In the genomic region with DNA sequence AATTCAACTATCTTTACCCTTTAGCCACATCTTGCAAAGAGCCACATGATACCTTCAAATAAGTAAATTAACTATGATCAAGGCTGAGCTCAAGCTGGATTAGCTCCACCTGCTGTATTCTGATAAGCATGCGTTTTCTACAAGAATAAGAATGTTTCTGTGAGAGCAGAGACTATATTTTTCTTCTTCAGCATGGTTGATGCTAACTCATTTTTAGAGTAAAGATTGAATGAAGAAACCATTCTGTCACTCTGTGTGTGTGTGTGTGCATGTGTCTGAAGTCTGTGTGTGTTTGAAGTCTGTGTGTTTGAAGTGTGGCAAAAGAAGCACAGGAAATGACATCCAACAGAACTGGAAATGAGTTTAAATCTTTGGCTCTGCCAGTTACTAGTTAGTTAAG, we compare ENCODE assay signal across 13 cellular contexts. TPM values are rescaled to one million over a fixed set of nuclear protein-coding genes. Genes with fewer than 3 reads are reported as not detected.
DNase-seq lines count a peak whose midpoint lies in the region; ATAC-seq and TF ChIP-seq lines count a peak whose summit lies in the region.
"Had no signal": no experiment of that assay in that cellular context is flagged by ENCODE, and none has a peak within 500 bp of the region (broad histone marks: within the 10 kb centered on the region; RNA-seq: fewer than 3 reads in every experiment).

No MANE protein-coding gene starts in this region.

- H3K4me3 ChIP-seq in LNCaP clone FGC (ENCODE audit: low read depth, low read length) (no peak overlapping the region), osteoblast (ENCODE audit: insufficient read depth, low read length) (no peak overlapping the region)
- H3K4me3 ChIP-seq: vagina had no signal

- POLR2A ChIA-PET in activated CD4-positive, alpha-beta memory T cell treated with anti-CD3 and anti-CD28 coated beads for 36 hours (lab: Charles Lee): no interaction called here
- POLR2A ChIA-PET in activated CD4-positive, alpha-beta memory T cell treated with anti-CD3 and anti-CD28 coated beads, Interleukin-2, amount 10 ng/mL, durations not matched to agents 7 days and 5 days (lab: Charles Lee): interaction anchor here (0.7 kb wide), 1 partner anchor 10 kb away, joined by 3 read pairs; no protein-coding TSS in a partner anchor

- no peaks in the 10 kb centered on the region for H3K36me3 Mint-ChIP-seq in activated CD4-positive, alpha-beta memory T cell treated with anti-CD3 and anti-CD28 coated beads for 36 hours
- no peaks in the 10 kb centered on the region for H3K36me3 Mint-ChIP-seq in activated CD4-positive, alpha-beta memory T cell treated with anti-CD3 and anti-CD28 coated beads, Interleukin-2, amount 10 ng/mL, durations not matched to agents 7 days and 5 days (ENCODE audit: low read depth)
- peaks cover 2% of the 10 kb centered on the region for H3K36me3 Mint-ChIP-seq in activated T-helper 1 cell treated with anti-CD3 and anti-CD28 coated beads, Interleukin-12 subunit alpha, Interleukin-12 subunit beta, Interleukin-2, Interleukin-4 antibody, amounts not matched to agents 30 ng/mL and 10 ng/mL and 1 ng/mL, durations not matched to agents 14 hours and 24 hours and 36 hours (ENCODE audit: low read depth)
- H3K36me3 Mint-ChIP-seq: brain had no signal

- no peaks in the 10 kb centered on the region for H3K9me3 Mint-ChIP-seq in activated CD4-positive, alpha-beta memory T cell treated with anti-CD3 and anti-CD28 coated beads for 36 hours
- H3K9me3 Mint-ChIP-seq in activated CD4-positive, alpha-beta memory T cell treated with anti-CD3 and anti-CD28 coated beads, Interleukin-2, amount 10 ng/mL, durations not matched to agents 7 days and 5 days: no peaks in the 10 kb centered on the region
- H3K9me3 Mint-ChIP-seq in activated T-helper 1 cell treated with anti-CD3 and anti-CD28 coated beads, Interleukin-12 subunit alpha, Interleukin-12 subunit beta, Interleukin-2, Interleukin-4 antibody, amounts not matched to agents 30 ng/mL and 10 ng/mL and 1 ng/mL, durations not matched to agents 14 hours and 24 hours and 36 hours: no peaks in the 10 kb centered on the region
- H3K9me3 Mint-ChIP-seq: brain had no signal

- no peak overlapping the region for H3K27ac ChIP-seq in osteoblast (ENCODE audit: low read depth, low read length)
- H3K27ac ChIP-seq: vagina had no signal

- peak overlapping the region; percentile 18 for H2AFZ ChIP-seq in osteoblast (ENCODE audit: low read length)

- no peaks in the 10 kb centered on the region for H4K20me1 ChIP-seq in osteoblast (ENCODE audit: insufficient read depth, low read length)

- H3K27me3 Mint-ChIP-seq in activated CD4-positive, alpha-beta memory T cell treated with anti-CD3 and anti-CD28 coated beads for 36 hours: peaks cover 11% of the 10 kb centered on the region
- no peaks in the 10 kb centered on the region for H3K27me3 Mint-ChIP-seq in activated CD4-positive, alpha-beta memory T cell treated with anti-CD3 and anti-CD28 coated beads, Interleukin-2, amount 10 ng/mL, durations not matched to agents 7 days and 5 days
- no peaks in the 10 kb centered on the region for H3K27me3 Mint-ChIP-seq in activated T-helper 1 cell treated with anti-CD3 and anti-CD28 coated beads, Interleukin-12 subunit alpha, Interleukin-12 subunit beta, Interleukin-2, Interleukin-4 antibody, amounts not matched to agents 30 ng/mL and 10 ng/mL and 1 ng/mL, durations not matched to agents 14 hours and 24 hours and 36 hours (ENCODE audit: insufficient read depth)

- ATAC-seq in omental fat pad (ENCODE audit: low FRiP score): no peak
- ATAC-seq in GM19023 (IDR thresholded peaks at IDR 0.05; ENCODE audit: unreplicated experiment): no peak

- no peak for DNase-seq in activated CD4-positive, alpha-beta memory T cell treated with anti-CD3 and anti-CD28 coated beads for 36 hours
- DNase-seq in activated CD4-positive, alpha-beta memory T cell treated with anti-CD3 and anti-CD28 coated beads, Interleukin-2, amount 10 ng/mL, durations not matched to agents 7 days and 5 days: no peak
- DNase-seq in LNCaP clone FGC (ENCODE audit: low read depth): no peak
- no peak for DNase-seq in activated T-helper 1 cell treated with anti-CD3 and anti-CD28 coated beads, Interleukin-12 subunit alpha, Interleukin-12 subunit beta, Interleukin-2, Interleukin-4 antibody, amounts not matched to agents 30 ng/mL and 10 ng/mL and 1 ng/mL, durations not matched to agents 14 hours and 24 hours and 36 hours (ENCODE audit: low spot score)
- no peak for DNase-seq in osteoblast (ENCODE audit: insufficient read length, low spot score, missing footprints)
- DNase-seq in omental fat pad (ENCODE audit: low spot score): no peak
- no peak for DNase-seq in SK-N-DZ (ENCODE audit: low spot score)
- DNase-seq: activated CD4-positive, alpha-beta T cell treated with anti-CD3 and anti-CD28 coated beads for 4 hours; BE2C had no signal

- CTCF ChIA-PET in activated CD4-positive, alpha-beta memory T cell treated with anti-CD3 and anti-CD28 coated beads for 36 hours (lab: Charles Lee): interaction anchor here (0.7 to 1.1 kb wide), 2 partner anchors 15 to 140 kb away, joined by 3 read pairs; no protein-coding TSS in a partner anchor
- CTCF ChIA-PET in activated CD4-positive, alpha-beta memory T cell treated with anti-CD3 and anti-CD28 coated beads, Interleukin-2, amount 10 ng/mL, durations not matched to agents 7 days and 5 days (lab: Charles Lee): no interaction called here

- H3K27me3 ChIP-seq in osteoblast (ENCODE audit: insufficient read depth, low read length): no peaks in the 10 kb centered on the region
- H3K27me3 ChIP-seq: vagina had no signal

- H3K4me1 ChIP-seq in osteoblast (ENCODE audit: insufficient read depth, low read length): peaks cover 31% of the 10 kb centered on the region
- H3K4me1 ChIP-seq: BE2C, vagina had no signal

- no peaks in the 10 kb centered on the region for H3K9me3 ChIP-seq in osteoblast (ENCODE audit: low read depth, low read length)
- H3K9me3 ChIP-seq: BE2C, vagina had no signal

- H3K27ac Mint-ChIP-seq in activated CD4-positive, alpha-beta memory T cell treated with anti-CD3 and anti-CD28 coated beads for 36 hours: peak overlapping the region; percentile 1
- H3K27ac Mint-ChIP-seq in activated CD4-positive, alpha-beta memory T cell treated with anti-CD3 and anti-CD28 coated beads, Interleukin-2, amount 10 ng/mL, durations not matched to agents 7 days and 5 days: no peak overlapping the region
- peak overlapping the region; percentile 71 for H3K27ac Mint-ChIP-seq in activated T-helper 1 cell treated with anti-CD3 and anti-CD28 coated beads, Interleukin-12 subunit alpha, Interleukin-12 subunit beta, Interleukin-2, Interleukin-4 antibody, amounts not matched to agents 30 ng/mL and 10 ng/mL and 1 ng/mL, durations not matched to agents 14 hours and 24 hours and 36 hours
- H3K27ac Mint-ChIP-seq: brain, progenitor cell of endocrine pancreas had no signal

- no peak overlapping the region for H3K4me3 Mint-ChIP-seq in activated CD4-positive, alpha-beta memory T cell treated with anti-CD3 and anti-CD28 coated beads for 36 hours
- H3K4me3 Mint-ChIP-seq in activated CD4-positive, alpha-beta memory T cell treated with anti-CD3 and anti-CD28 coated beads, Interleukin-2, amount 10 ng/mL, durations not matched to agents 7 days and 5 days: no peak overlapping the region
- H3K4me3 Mint-ChIP-seq in activated T-helper 1 cell treated with anti-CD3 and anti-CD28 coated beads, Interleukin-12 subunit alpha, Interleukin-12 subunit beta, Interleukin-2, Interleukin-4 antibody, amounts not matched to agents 30 ng/mL and 10 ng/mL and 1 ng/mL, durations not matched to agents 14 hours and 24 hours and 36 hours: no peak overlapping the region
- H3K4me3 Mint-ChIP-seq: brain had no signal

- TF ChIP-seq CTCF in LNCaP clone FGC (IDR thresholded peaks at IDR 0.05; ENCODE audit: control insufficient read depth, extremely low read depth, insufficient read depth) (peak; percentile 42), osteoblast (IDR thresholded peaks at IDR 0.05; ENCODE audit: extremely low read depth, low read depth, low read length) (peak; percentile 5), omental fat pad (IDR thresholded peaks at IDR 0.05) (no peak)

- H3K36me3 ChIP-seq in osteoblast (ENCODE audit: insufficient read depth, low read length): no peaks in the 10 kb centered on the region
- H3K36me3 ChIP-seq: BE2C, vagina had no signal

- H3K79me2 ChIP-seq in osteoblast (ENCODE audit: insufficient read depth, low read length): no peaks in the 10 kb centered on the region

- H3K4me2 ChIP-seq in osteoblast (ENCODE audit: insufficient read depth, low read length): no peak overlapping the region

- peaks cover 38% of the 10 kb centered on the region for H3K4me1 Mint-ChIP-seq in activated CD4-positive, alpha-beta memory T cell treated with anti-CD3 and anti-CD28 coated beads for 36 hours (ENCODE audit: low read depth)
- peaks cover 23% of the 10 kb centered on the region for H3K4me1 Mint-ChIP-seq in activated CD4-positive, alpha-beta memory T cell treated with anti-CD3 and anti-CD28 coated beads, Interleukin-2, amount 10 ng/mL, durations not matched to agents 7 days and 5 days
- peaks cover 51% of the 10 kb centered on the region for H3K4me1 Mint-ChIP-seq in activated T-helper 1 cell treated with anti-CD3 and anti-CD28 coated beads, Interleukin-12 subunit alpha, Interleukin-12 subunit beta, Interleukin-2, Interleukin-4 antibody, amounts not matched to agents 30 ng/mL and 10 ng/mL and 1 ng/mL, durations not matched to agents 14 hours and 24 hours and 36 hours (ENCODE audit: low read depth)
- H3K4me1 Mint-ChIP-seq: brain had no signal

- intact Hi-C loops in activated CD4-positive, alpha-beta memory T cell treated with anti-CD3 and anti-CD28 coated beads for 36 hours (cut with micrococcal nuclease): loop anchor here (2.0 to 5.0 kb wide), 3 partner anchors 76 to 1180 kb away; no protein-coding TSS in a partner anchor
- intact Hi-C loops in activated T-helper 1 cell treated with anti-CD3 and anti-CD28 coated beads, Interleukin-12 subunit alpha, Interleukin-12 subunit beta, Interleukin-2, Interleukin-4 antibody, amounts not matched to agents 30 ng/mL and 10 ng/mL and 1 ng/mL, durations not matched to agents 14 hours and 24 hours and 36 hours (cut with micrococcal nuclease): loop anchor here (5.0 kb wide), 1 partner anchor 409 kb away; a partner anchor contains a TSS

RNA-seq across cellular contexts. Expression of a gene that starts 12.0 kb away (rescaled TPM):
- total RNA-seq in activated CD4-positive, alpha-beta memory T cell treated with anti-CD3 and anti-CD28 coated beads for 36 hours: under 1 TPM; 0.19 to 0.26 TPM
- total RNA-seq in activated CD4-positive, alpha-beta memory T cell treated with anti-CD3 and anti-CD28 coated beads, Interleukin-2, amount 10 ng/mL, durations not matched to agents 7 days and 5 days: under 1 TPM; 0.40 to 0.76 TPM
- total RNA-seq in activated T-helper 1 cell treated with anti-CD3 and anti-CD28 coated beads, Interleukin-12 subunit alpha, Interleukin-12 subunit beta, Interleukin-2, Interleukin-4 antibody, amounts not matched to agents 30 ng/mL and 10 ng/mL and 1 ng/mL, durations not matched to agents 14 hours and 24 hours and 36 hours: 7.5 and 8.0 TPM in 2 replicates
- total RNA-seq in osteoblast (81.8 and 94.0 TPM in 2 replicates), omental fat pad (10 to 100 TPM; 10.2 to 23.8 (median 15.4) TPM)
- 42.9 and 44.6 TPM in 2 replicates for polyA plus RNA-seq in SK-N-DZ (2014; cell fraction: cytosol; rRNA removed)
- 23.9 and 26.1 TPM in 2 replicates for polyA plus RNA-seq in SK-N-DZ (2014; cell fraction: nucleus; rRNA removed)

RNA-seq across cellular contexts. Expression of a gene that starts 14.0 kb away (rescaled TPM):
- total RNA-seq in activated CD4-positive, alpha-beta memory T cell treated with anti-CD3 and anti-CD28 coated beads for 36 hours: not detected
- not detected for total RNA-seq in activated CD4-positive, alpha-beta memory T cell treated with anti-CD3 and anti-CD28 coated beads, Interleukin-2, amount 10 ng/mL, durations not matched to agents 7 days and 5 days
- not detected in 2 replicates for total RNA-seq in activated T-helper 1 cell treated with anti-CD3 and anti-CD28 coated beads, Interleukin-12 subunit alpha, Interleukin-12 subunit beta, Interleukin-2, Interleukin-4 antibody, amounts not matched to agents 30 ng/mL and 10 ng/mL and 1 ng/mL, durations not matched to agents 14 hours and 24 hours and 36 hours
- not detected in 2 replicates for total RNA-seq in osteoblast
- total RNA-seq in omental fat pad: not detected
- polyA plus RNA-seq in SK-N-DZ (2014; cell fraction: cytosol; rRNA removed): not detected in 2 replicates
- polyA plus RNA-seq in SK-N-DZ (2014; cell fraction: nucleus; rRNA removed): not detected in 2 replicates
- total RNA-seq: progenitor cell of endocrine pancreas, vagina had no signal

RNA-seq across cellular contexts. Expression of a gene that starts 16.4 kb away (rescaled TPM):
- not detected for total RNA-seq in activated CD4-positive, alpha-beta memory T cell treated with anti-CD3 and anti-CD28 coated beads for 36 hours
- not detected for total RNA-seq in activated CD4-positive, alpha-beta memory T cell treated with anti-CD3 and anti-CD28 coated beads, Interleukin-2, amount 10 ng/mL, durations not matched to agents 7 days and 5 days
- not detected in 2 replicates for total RNA-seq in activated T-helper 1 cell treated with anti-CD3 and anti-CD28 coated beads, Interleukin-12 subunit alpha, Interleukin-12 subunit beta, Interleukin-2, Interleukin-4 antibody, amounts not matched to agents 30 ng/mL and 10 ng/mL and 1 ng/mL, durations not matched to agents 14 hours and 24 hours and 36 hours
- total RNA-seq in osteoblast (0.29 TPM in 1 of 2 replicates, not detected in the other), omental fat pad (not detected)
- not detected in 2 replicates for polyA plus RNA-seq in SK-N-DZ (2014; cell fraction: cytosol; rRNA removed)
- polyA plus RNA-seq in SK-N-DZ (2014; cell fraction: nucleus; rRNA removed): not detected in 2 replicates
- total RNA-seq: progenitor cell of endocrine pancreas, vagina had no signal

Comparison
In these comparisons a context has a peak if more than half of its experiments do, and no peak if none do; other contexts are left out.
1. CTCF ChIP-seq: peak in LNCaP clone FGC (single experiment) and osteoblast (single experiment); none in omental fat pad (0 of 3).